9 cellular contexts compared by ENCODE assay signal in genomic region chr2:190409616-190410015, GRCh38. TPM values are rescaled to one million over a fixed set of nuclear protein-coding genes. Genes with fewer than 3 reads are reported as not detected.
A peak's percentile ranks its signal among the peaks of the same experiment; 100 is the strongest.
DNase-seq lines count a peak whose midpoint lies in the region; ATAC-seq and TF ChIP-seq lines count a peak whose summit lies in the region.
"Had no signal": no experiment of that assay in that cellular context is flagged by ENCODE, and none has a peak within 500 bp of the region (broad histone marks: within the 10 kb centered on the region; RNA-seq: fewer than 3 reads in every experiment).

No MANE protein-coding gene starts in this region.

- intact Hi-C loops in gastrocnemius medialis (cut with DNase I; ENCODE audit: low total_unique reads) = no loop called here

- H3K4me3 ChIP-seq in gastrocnemius medialis = peak overlapping the region in 3 of 4 donors; percentile 64 to 86 (median 71)

- TF ChIP-seq CTCF in gastrocnemius medialis (IDR thresholded peaks at IDR 0.05 in 4 of 5, conservative IDR thresholded peaks at IDR 0.05 in 1 of 5) = no peak

- no peaks in the 10 kb centered on the region for H3K9me3 Mint-ChIP-seq in effector memory CD8-positive, alpha-beta T cell

- H3K36me3 ChIP-seq in gastrocnemius medialis = no peaks in the 10 kb centered on the region

- H3K4me1 Mint-ChIP-seq in effector memory CD8-positive, alpha-beta T cell (ENCODE audit: low read depth in 2 of 2) = peaks cover 22 to 52% of the 10 kb centered on the region in 2 donors

- H3K4me3 Mint-ChIP-seq in effector memory CD8-positive, alpha-beta T cell = peak overlapping the region; percentile 79 to 86

- peaks cover 9 to 16% of the 10 kb centered on the region in 2 donors for H3K4me1 ChIP-seq in gastrocnemius medialis

- H3K36me3 Mint-ChIP-seq in effector memory CD8-positive, alpha-beta T cell (ENCODE audit: insufficient read depth) = peaks cover 29% of the 10 kb centered on the region

- H3K27me3 ChIP-seq in gastrocnemius medialis = no peaks in the 10 kb centered on the region

- ATAC-seq in effector memory CD8-positive, alpha-beta T cell (replicated peaks) = no peak
- ATAC-seq in gastrocnemius medialis = no peak

- peak; percentile 24 for DNase-seq in NCI-H82 (lab: John Stamatoyannopoulos, UW)
- no peak for DNase-seq in NCI-H82 treated with DMSO at 0.1 percent for 48 hours (lab: John Stamatoyannopoulos, UW; ENCODE audit: unreplicated experiment)
- DNase-seq in NCI-H748 (lab: John Stamatoyannopoulos, UW; ENCODE audit: unreplicated experiment) = peak; percentile 34
- DNase-seq in effector memory CD8-positive, alpha-beta T cell = no peak
- no peak for DNase-seq in gastrocnemius medialis
- DNase-seq in OCI-M1 (lab: John Stamatoyannopoulos, UW) = no peak
- DNase-seq in epidermal melanocyte (ENCODE audit: insufficient read length, low spot score) = no peak
- DNase-seq in D341Med (ENCODE audit: low spot score) = no peak

- peak overlapping the region; percentile 92 to 97 for H3K27ac Mint-ChIP-seq in effector memory CD8-positive, alpha-beta T cell

- H3K9me3 ChIP-seq in gastrocnemius medialis = no peaks in the 10 kb centered on the region

- in situ Hi-C loops in gastrocnemius medialis (cut with MboI; ENCODE audit: low sequenced_read_pairs in 4 of 4) = no loop called here

- no peaks in the 10 kb centered on the region for H3K27me3 Mint-ChIP-seq in effector memory CD8-positive, alpha-beta T cell

- no peak for TF ChIP-seq POLR2A in gastrocnemius medialis (IDR thresholded peaks at IDR 0.05)

- peak overlapping the region in 3 of 4 donors; percentile 67 to 78 (median 73) for H3K27ac ChIP-seq in gastrocnemius medialis
- H3K27ac ChIP-seq: SK-N-MC had no signal

RNA-seq across cellular contexts. Expression of gene MFSD6, which starts 1.5 kb away (rescaled TPM):
- total RNA-seq in gastrocnemius medialis = 10 to 100 TPM in 3 of 4 donors, 1 to 10 TPM in 1; 9.3 to 20.3 (median 12.5) TPM

Comparison
In these comparisons a context has a peak if more than half of its experiments do, and no peak if none do; other contexts are left out.
1. DNase-seq: peak in NCI-H82 (single experiment) and NCI-H748 (single experiment); none in NCI-H82 treated with DMSO at 0.1 percent for 48 hours (single experiment), effector memory CD8-positive, alpha-beta T cell (0 of 3), gastrocnemius medialis (0 of 2), OCI-M1 (single experiment), epidermal melanocyte (single experiment) and D341Med (single experiment).